Comparison of ENCODE assay signal across 8 cellular contexts in the genomic region with DNA sequence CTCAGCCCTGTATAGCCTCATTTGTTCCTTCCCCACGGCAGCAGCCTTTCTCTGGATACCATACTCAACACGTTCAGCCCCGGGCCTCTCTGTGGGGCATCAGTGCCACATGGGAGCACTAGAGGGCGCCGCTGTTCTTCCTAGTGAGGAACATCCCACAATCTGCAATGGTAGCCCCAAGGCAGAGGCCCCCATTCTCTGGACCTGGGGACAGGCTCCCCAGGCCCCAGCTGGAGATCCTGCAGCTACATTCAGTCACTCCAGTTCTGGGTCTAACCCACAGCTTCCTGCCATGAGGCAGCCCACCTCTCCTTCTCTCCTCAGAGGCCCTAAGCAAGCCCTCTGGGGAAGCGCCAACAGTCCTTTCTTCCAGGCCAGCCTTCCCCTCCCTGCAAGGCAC. TPM values are rescaled to one million over a fixed set of nuclear protein-coding genes. Genes with fewer than 3 reads are reported as not detected.
A peak's percentile ranks its signal among the peaks of the same experiment; 100 is the strongest.
DNase-seq lines count a peak whose midpoint lies in the region; ATAC-seq and TF ChIP-seq lines count a peak whose summit lies in the region.

No MANE protein-coding gene starts in this region.

- no peaks in the 10 kb centered on the region for H3K36me3 ChIP-seq in CD8-positive, alpha-beta memory T cell (ENCODE audit: insufficient read depth, low read length)
- peaks cover 66% of the 10 kb centered on the region for H3K36me3 ChIP-seq in NT2/D1 (ENCODE audit: insufficient read depth, insufficient read length, low read length)

- no peaks in the 10 kb centered on the region for H3K9me3 ChIP-seq in CD8-positive, alpha-beta memory T cell (ENCODE audit: low read length)
- H3K9me3 ChIP-seq in NT2/D1 (ENCODE audit: insufficient read depth, low read length), result no peaks in the 10 kb centered on the region

- CTCF ChIA-PET in CD8-positive, alpha-beta memory T cell (lab: Charles Lee), result interaction anchor here (0.6 to 8.5 kb wide), 22 partner anchors 8 to 195 kb away, joined by 3 to 76 read pairs (median 4); a partner anchor contains a TSS

- H3K27ac Mint-ChIP-seq in CD8-positive, alpha-beta memory T cell, result no peak overlapping the region
- peak overlapping the region in 1 of 6 donors; percentile 26 for H3K27ac Mint-ChIP-seq in naive B cell

- H3K4me3 Mint-ChIP-seq in CD8-positive, alpha-beta memory T cell, result no peak overlapping the region
- H3K4me3 Mint-ChIP-seq in naive B cell, result no peak overlapping the region

- POLR2A ChIA-PET in CD8-positive, alpha-beta memory T cell (lab: Charles Lee), result no interaction called here

- H3K9me3 Mint-ChIP-seq in CD8-positive, alpha-beta memory T cell, result no peaks in the 10 kb centered on the region
- H3K9me3 Mint-ChIP-seq in naive B cell, result no peaks in the 10 kb centered on the region

- H3K27me3 Mint-ChIP-seq in CD8-positive, alpha-beta memory T cell, result no peaks in the 10 kb centered on the region
- peaks cover 0 to 10% (median 3%) of the 10 kb centered on the region in 3 donors for H3K27me3 Mint-ChIP-seq in naive B cell

- DNase-seq in CD8-positive, alpha-beta memory T cell, result peak; percentile 62 to 86 (median 72)
- DNase-seq in NT2/D1 (ENCODE audit: low read depth, low spot score), result peak; percentile 67
- DNase-seq in activated CD8-positive, alpha-beta memory T cell treated with anti-CD3 and anti-CD28 coated beads, Interleukin-2, amount 50 U/mL, for 4 hours, result peak; percentile 86
- DNase-seq in epithelial cell of proximal tubule (ENCODE audit: low read depth), result no peak
- peak; percentile 66 for DNase-seq in naive B cell
- DNase-seq in stimulated activated CD8-positive, alpha-beta memory T cell treated with anti-CD3 and anti-CD28 coated beads, Interleukin-7, amount 100 ng/mL, for 4 hours (ENCODE audit: low read depth in 2 of 2), result peak; percentile 66 to 72

- H3K27ac ChIP-seq in CD8-positive, alpha-beta memory T cell (ENCODE audit: low read depth, low read length), result no peak overlapping the region

- TF ChIP-seq CTCF in epithelial cell of proximal tubule (conservative IDR thresholded peaks at IDR 0.05; ENCODE audit: low read depth, low read length), result peak; percentile 94

- H3K27me3 ChIP-seq in CD8-positive, alpha-beta memory T cell (ENCODE audit: insufficient read depth, low read length, poor library complexity, severe bottlenecking), result no peaks in the 10 kb centered on the region
- no peaks in the 10 kb centered on the region for H3K27me3 ChIP-seq in NT2/D1 (ENCODE audit: insufficient read depth, insufficient read length)

- no peaks in the 10 kb centered on the region for H3K4me1 ChIP-seq in CD8-positive, alpha-beta memory T cell (ENCODE audit: insufficient read depth, low read length)
- peaks cover 16% of the 10 kb centered on the region for H3K4me1 ChIP-seq in NT2/D1 (ENCODE audit: insufficient read depth, insufficient read length)

- no peak overlapping the region for H3K9ac ChIP-seq in NT2/D1 (ENCODE audit: insufficient read length, low read depth)

- peaks cover 0 to 7% (median 3%) of the 10 kb centered on the region in 3 donors for H3K36me3 Mint-ChIP-seq in CD8-positive, alpha-beta memory T cell
- H3K36me3 Mint-ChIP-seq in naive B cell, result no peaks in the 10 kb centered on the region

- H3K4me1 Mint-ChIP-seq in CD8-positive, alpha-beta memory T cell, result peaks cover 0 to 2% (median 0%) of the 10 kb centered on the region in 3 donors
- H3K4me1 Mint-ChIP-seq in naive B cell, result peaks cover 0 to 5% (median 0%) of the 10 kb centered on the region in 3 donors

- ATAC-seq in GM19452 (IDR thresholded peaks at IDR 0.05; ENCODE audit: unreplicated experiment), result peak; percentile 90
- ATAC-seq in HG03469 (IDR thresholded peaks at IDR 0.05; ENCODE audit: unreplicated experiment), result peak; percentile 89
- ATAC-seq in naive B cell (ENCODE audit: low read depth in 2 of 2), result peak; percentile 93 to 95

- no peak overlapping the region for H3K4me3 ChIP-seq in CD8-positive, alpha-beta memory T cell (ENCODE audit: low read length)
- H3K4me3 ChIP-seq in NT2/D1 (ENCODE audit: insufficient read length, low read depth), result no peak overlapping the region
- no peak overlapping the region for H3K4me3 ChIP-seq in epithelial cell of proximal tubule (ENCODE audit: low read depth, low read length)

RNA-seq across cellular contexts. Expression of a gene that starts 14.2 kb away (rescaled TPM):
- 10 to 100 TPM; 16.8 to 19.1 TPM for total RNA-seq in CD8-positive, alpha-beta memory T cell
- polyA plus RNA-seq in CD8-positive, alpha-beta memory T cell, result 1.8 TPM
- total RNA-seq in epithelial cell of proximal tubule, result 8.4 and 9.4 TPM in 2 replicates
- polyA plus RNA-seq in naive B cell (ENCODE audit: low read depth in 6 of 6), result 1 to 10 TPM in 5 of 6 donors, not detected in 1; 2.5 to 4.4 (median 3.0) TPM

RNA-seq across cellular contexts. Expression of a gene that starts 27.1 kb away (rescaled TPM):
- 1 to 10 TPM; 2.7 to 4.3 TPM for total RNA-seq in CD8-positive, alpha-beta memory T cell
- polyA plus RNA-seq in CD8-positive, alpha-beta memory T cell, result 10.4 TPM
- total RNA-seq in epithelial cell of proximal tubule, result 26.4 and 27.7 TPM in 2 replicates
- polyA plus RNA-seq in naive B cell (ENCODE audit: low read depth in 6 of 6), result 1 to 10 TPM in 5 of 6 donors, not detected in 1; 2.0 to 3.6 (median 2.4) TPM
